Comparison of ENCODE assay signal across 8 cellular contexts in the genomic region with DNA sequence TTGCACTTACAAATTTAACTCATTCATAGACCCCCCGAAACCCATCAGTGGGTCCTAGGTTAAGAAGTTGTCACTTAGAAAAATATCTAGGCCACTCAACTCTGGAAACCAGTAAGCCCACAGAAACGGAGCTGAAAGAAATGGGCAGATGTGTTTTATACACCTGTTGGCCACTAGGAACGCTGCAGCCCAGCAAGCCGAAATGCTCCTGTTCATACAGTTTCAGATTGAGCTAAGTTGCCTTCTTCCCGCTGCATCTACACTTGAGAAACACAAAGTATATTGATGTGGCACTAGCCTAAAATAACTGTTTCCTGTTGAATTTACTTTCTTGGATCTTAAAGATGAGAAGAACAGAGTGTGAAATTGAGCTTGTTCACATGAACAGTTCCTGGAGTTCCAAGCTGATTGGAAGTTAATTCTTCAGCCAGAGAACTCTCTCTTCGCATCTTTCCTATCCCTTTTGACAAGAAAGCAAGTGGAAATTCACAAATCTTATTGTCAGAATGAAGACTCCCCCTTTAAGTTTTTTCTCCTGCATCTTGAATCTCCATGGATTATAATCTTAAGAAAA.
DNase-seq lines count a peak whose midpoint lies in the region; ATAC-seq and TF ChIP-seq lines count a peak whose summit lies in the region.

No MANE protein-coding gene starts in this region.

- H3K9me3 ChIP-seq in endodermal cell (ENCODE audit: control insufficient read depth, low read length): no peaks in the 10 kb centered on the region
- no peaks in the 10 kb centered on the region for H3K9me3 ChIP-seq in effector memory CD4-positive, alpha-beta T cell (ENCODE audit: control insufficient read depth, low read length)

- no peaks in the 10 kb centered on the region for H3K36me3 Mint-ChIP-seq in endodermal cell (ENCODE audit: low read depth)
- H3K36me3 Mint-ChIP-seq in nephron (ENCODE audit: low read depth): no peaks in the 10 kb centered on the region

- no peaks in the 10 kb centered on the region for H3K36me3 ChIP-seq in endodermal cell (ENCODE audit: control insufficient read depth, insufficient read depth, low read length)
- H3K36me3 ChIP-seq in effector memory CD4-positive, alpha-beta T cell (ENCODE audit: control insufficient read depth, insufficient read depth, low read length): no peaks in the 10 kb centered on the region

- H3K27me3 Mint-ChIP-seq in endodermal cell (ENCODE audit: insufficient read depth) (no peaks in the 10 kb centered on the region), nephron (ENCODE audit: low read depth) (peaks cover 3% of the 10 kb centered on the region)

- peaks cover 6% of the 10 kb centered on the region for H3K9me3 Mint-ChIP-seq in endodermal cell
- peaks cover 14% of the 10 kb centered on the region for H3K9me3 Mint-ChIP-seq in nephron

- DNase-seq in Caki2 (ENCODE audit: low read depth): peak; percentile 4
- DNase-seq in SK-MEL-5 (ENCODE audit: low read depth, low spot score): peak; percentile 64
- peak; percentile 67 for DNase-seq in endodermal cell
- DNase-seq in effector memory CD4-positive, alpha-beta T cell: no peak
- DNase-seq in cerebellar nuclear complex (lab: John Stamatoyannopoulos, UW): no peak

- H3K27me3 ChIP-seq in endodermal cell (ENCODE audit: control insufficient read depth, insufficient read depth, low read length, poor library complexity, severe bottlenecking): no peaks in the 10 kb centered on the region
- no peaks in the 10 kb centered on the region for H3K27me3 ChIP-seq in effector memory CD4-positive, alpha-beta T cell (replicated peaks; ENCODE audit: control insufficient read depth, insufficient read depth, low read length, poor library complexity, severe bottlenecking)

- no peak overlapping the region for H3K9ac ChIP-seq in endodermal cell (ENCODE audit: extremely low read depth, low read length, poor library complexity, severe bottlenecking)

- 33 to 39% methylated on average over 3 to 5 of the region's 6 CpGs for WGBS in endodermal cell (ENCODE audit: insufficient coverage in 1 of 2, insufficient read length in 1 of 2), 2 experiments

- no peaks in the 10 kb centered on the region for H3K4me1 ChIP-seq in endodermal cell (ENCODE audit: control insufficient read depth, insufficient read depth, low read length)
- H3K4me1 ChIP-seq in effector memory CD4-positive, alpha-beta T cell (ENCODE audit: control insufficient read depth, insufficient read depth, low read length, poor library complexity, severe bottlenecking): no peaks in the 10 kb centered on the region

- H3K27ac Mint-ChIP-seq in endodermal cell: no peak overlapping the region
- H3K27ac Mint-ChIP-seq in nephron: peak overlapping the region in 1 of 3 experiments; percentile 37

- H3K4me1 Mint-ChIP-seq in endodermal cell: no peaks in the 10 kb centered on the region
- peaks cover 11% of the 10 kb centered on the region for H3K4me1 Mint-ChIP-seq in nephron

- in situ Hi-C loops in Caki2 (cut with HindIII; ENCODE audit: low pct_unique_long_range_greater_than_20kb, low sequenced_read_pairs) (no loop called here), SK-MEL-5 (cut with HindIII; ENCODE audit: low pct_unique_long_range_greater_than_20kb, low sequenced_read_pairs) (no loop called here)

- H3K27ac ChIP-seq in endodermal cell (ENCODE audit: low read depth, low read length): no peak overlapping the region
- H3K27ac ChIP-seq in effector memory CD4-positive, alpha-beta T cell (ENCODE audit: insufficient read depth, low read length, poor library complexity, severe bottlenecking): no peak overlapping the region

- TF ChIP-seq CTCF in endodermal cell (conservative IDR thresholded peaks at IDR 0.05): peak; percentile 95
- peak; percentile 83 to 88 (median 84) for TF ChIP-seq CTCF in nephron (IDR thresholded peaks at IDR 0.05; ENCODE audit: unreplicated experiment in 3 of 3)

- H3K4me3 Mint-ChIP-seq in endodermal cell: no peak overlapping the region
- peak overlapping the region in 1 of 3 experiments; percentile 7 for H3K4me3 Mint-ChIP-seq in nephron

- ATAC-seq in GM18868 (IDR thresholded peaks at IDR 0.05; ENCODE audit: unreplicated experiment) (peak; percentile 96), HG03342 (IDR thresholded peaks at IDR 0.05; ENCODE audit: unreplicated experiment) (peak; percentile 90)

- H3K4me3 ChIP-seq in endodermal cell (ENCODE audit: low read length): no peak overlapping the region
- no peak overlapping the region for H3K4me3 ChIP-seq in effector memory CD4-positive, alpha-beta T cell (ENCODE audit: insufficient read depth, low read depth, low read length, poor library complexity, severe bottlenecking)

Comparison
In these comparisons a context has a peak if more than half of its experiments do, and no peak if none do; other contexts are left out.
1. DNase-seq: peak in Caki2 (single experiment), SK-MEL-5 (single experiment) and endodermal cell (single experiment); none in effector memory CD4-positive, alpha-beta T cell (0 of 3) and cerebellar nuclear complex (0 of 2).